ENCODE assay signal across 1 cellular context in the genomic region with DNA sequence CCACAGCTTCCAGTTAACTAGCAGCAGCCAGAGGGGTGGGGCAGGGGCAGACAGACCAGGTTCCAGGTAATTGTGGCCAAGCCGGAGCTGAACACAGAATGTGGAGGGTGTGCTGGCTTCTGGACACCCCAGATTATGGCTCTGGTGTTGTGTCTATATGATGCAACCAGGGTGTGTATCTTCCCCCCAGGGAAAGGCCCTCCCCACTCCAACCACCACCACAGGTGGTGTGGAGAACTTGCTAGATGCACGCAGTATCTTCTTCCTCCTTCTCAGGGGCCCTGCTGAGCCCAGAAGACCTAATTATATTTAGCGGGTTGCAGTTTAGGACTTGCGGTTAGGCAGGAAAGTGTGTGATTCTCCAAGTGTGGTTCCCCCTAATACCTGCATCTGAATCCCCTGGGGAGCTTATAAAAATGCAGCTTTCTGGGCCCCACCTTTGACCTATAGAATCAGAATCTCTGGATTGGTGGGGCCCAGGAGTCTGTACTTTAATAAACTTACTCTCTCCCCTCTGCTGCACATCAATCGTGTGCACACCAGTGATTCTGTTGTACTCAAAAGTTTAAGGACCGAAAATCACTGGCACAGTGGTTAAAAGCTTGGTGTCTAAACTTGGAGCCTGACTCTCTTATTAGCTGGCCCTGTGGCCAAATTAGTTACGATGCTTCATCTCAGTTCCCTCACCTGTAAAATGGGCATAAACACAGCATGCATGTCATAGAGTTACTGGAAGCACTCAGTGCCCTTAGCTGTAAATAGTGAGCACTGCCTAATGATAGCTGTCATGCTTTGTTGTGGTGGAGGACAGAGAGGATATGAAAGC.
TF ChIP-seq lines count a peak whose summit lies in the region.

No MANE protein-coding gene starts in this region.

TF ChIP-seq in SK-N-SH, 30 proteins besides CTCF, POLR2A, EP300 and RAD21 (continued from another document):
- TF ChIP-seq, protein P1, sequence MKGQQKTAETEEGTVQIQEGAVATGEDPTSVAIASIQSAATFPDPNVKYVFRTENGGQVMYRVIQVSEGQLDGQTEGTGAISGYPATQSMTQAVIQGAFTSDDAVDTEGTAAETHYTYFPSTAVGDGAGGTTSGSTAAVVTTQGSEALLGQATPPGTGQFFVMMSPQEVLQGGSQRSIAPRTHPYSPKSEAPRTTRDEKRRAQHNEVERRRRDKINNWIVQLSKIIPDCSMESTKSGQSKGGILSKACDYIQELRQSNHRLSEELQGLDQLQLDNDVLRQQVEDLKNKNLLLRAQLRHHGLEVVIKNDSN (IDR thresholded peaks at IDR 0.05; ENCODE audit: borderline replicate concordance, low read depth) = no peak
- no peak for TF ChIP-seq MEF2A (IDR thresholded peaks at IDR 0.05; ENCODE audit: borderline replicate concordance, low read depth)
- no peak for TF ChIP-seq GATA2 (CRISPR knock-in tag; IDR thresholded peaks at IDR 0.05)
